Comparison of ENCODE assay signal across 8 cellular contexts in genomic region chr5:74865293-74865798, GRCh38. TPM values are rescaled to one million over a fixed set of nuclear protein-coding genes. Genes with fewer than 3 reads are reported as not detected.
DNase-seq lines count a peak whose midpoint lies in the region; ATAC-seq and TF ChIP-seq lines count a peak whose summit lies in the region.

No MANE protein-coding gene starts in this region.

- no peaks in the 10 kb centered on the region for H3K9me3 Mint-ChIP-seq in stimulated activated naive CD8-positive, alpha-beta T cell treated with anti-CD3 and anti-CD28 coated beads, Interleukin-15, Interleukin-2, amounts not matched to agents 100 ng/mL and 50 ng/mL, for 24 hours
- no peaks in the 10 kb centered on the region for H3K9me3 Mint-ChIP-seq in activated B cell treated with CpG ODN at 0.5 μM for 24 hours

- WGBS in right cardiac atrium: 15% methylated on average over 23 of the region's 23 CpGs

- no peaks in the 10 kb centered on the region for H3K36me3 Mint-ChIP-seq in stimulated activated naive CD8-positive, alpha-beta T cell treated with anti-CD3 and anti-CD28 coated beads, Interleukin-15, Interleukin-2, amounts not matched to agents 100 ng/mL and 50 ng/mL, for 24 hours (ENCODE audit: low read depth)
- H3K36me3 Mint-ChIP-seq in activated B cell treated with CpG ODN at 0.5 μM for 24 hours (ENCODE audit: low read depth): peaks cover 2% of the 10 kb centered on the region

- H3K9me3 ChIP-seq in right cardiac atrium (ENCODE audit: control insufficient read depth, low read length): no peaks in the 10 kb centered on the region

- peak overlapping the region; percentile 99 for H3K27ac Mint-ChIP-seq in stimulated activated naive CD8-positive, alpha-beta T cell treated with anti-CD3 and anti-CD28 coated beads, Interleukin-15, Interleukin-2, amounts not matched to agents 100 ng/mL and 50 ng/mL, for 24 hours
- peak overlapping the region; percentile 80 for H3K27ac Mint-ChIP-seq in activated B cell treated with CpG ODN at 0.5 μM for 24 hours

- H3K27me3 ChIP-seq in right cardiac atrium (ENCODE audit: control insufficient read depth, insufficient read depth): no peaks in the 10 kb centered on the region

- POLR2A ChIA-PET in activated B cell treated with CpG ODN at 0.5 μM for 24 hours (lab: Charles Lee): interaction anchor here (0.9 kb wide), 1 partner anchor 471 kb away, joined by 6 read pairs; the partner anchor contains the start of gene HMGCR

- DNase-seq in stimulated activated naive CD8-positive, alpha-beta T cell treated with anti-CD3 and anti-CD28 coated beads, Interleukin-15, Interleukin-2, amounts not matched to agents 100 U/mL and 50 U/mL, for 24 hours: no peak
- DNase-seq in activated B cell treated with CpG ODN at 0.5 μM for 24 hours (no peak), right cardiac atrium (no peak), NCI-H226 (no peak), amniotic stem cell (lab: John Stamatoyannopoulos, UW) (no peak)
- DNase-seq in stimulated activated naive CD4-positive, alpha-beta T cell treated with Interleukin-2 at 50 U/mL for 16 hours (lab: John Stamatoyannopoulos, UW): no peak

- H3K4me1 ChIP-seq in right cardiac atrium (ENCODE audit: control insufficient read depth, insufficient read depth, low read length): no peaks in the 10 kb centered on the region

- intact Hi-C loops in activated B cell treated with CpG ODN at 0.5 μM for 24 hours (cut with micrococcal nuclease): loop anchor here (10.0 kb wide), 1 partner anchor 1301 kb away; the partner anchor contains the start of genes ANKRA2 and UTP15
- intact Hi-C loops in right cardiac atrium (cut with DNase I): no loop called here

- H3K4me3 Mint-ChIP-seq in stimulated activated naive CD8-positive, alpha-beta T cell treated with anti-CD3 and anti-CD28 coated beads, Interleukin-15, Interleukin-2, amounts not matched to agents 100 ng/mL and 50 ng/mL, for 24 hours: peak overlapping the region; percentile 96
- peak overlapping the region; percentile 87 for H3K4me3 Mint-ChIP-seq in activated B cell treated with CpG ODN at 0.5 μM for 24 hours

- H3K27ac ChIP-seq in right cardiac atrium (ENCODE audit: low read length): no peak overlapping the region
- H3K27ac ChIP-seq in skin epidermis: peak overlapping the region in 8 of 21 experiments; percentile 39 to 85 (median 58)

- peaks cover 3% of the 10 kb centered on the region for H3K27me3 Mint-ChIP-seq in stimulated activated naive CD8-positive, alpha-beta T cell treated with anti-CD3 and anti-CD28 coated beads, Interleukin-15, Interleukin-2, amounts not matched to agents 100 ng/mL and 50 ng/mL, for 24 hours
- H3K27me3 Mint-ChIP-seq in activated B cell treated with CpG ODN at 0.5 μM for 24 hours: peaks cover 21% of the 10 kb centered on the region

- CTCF ChIA-PET in activated B cell treated with CpG ODN at 0.5 μM for 24 hours (lab: Charles Lee): no interaction called here

- no peak for TF ChIP-seq CTCF in activated B cell treated with CpG ODN at 0.5 μM for 24 hours (IDR thresholded peaks at IDR 0.05)

- ATAC-seq in stimulated activated naive CD8-positive, alpha-beta T cell treated with anti-CD3 and anti-CD28 coated beads, Interleukin-15, Interleukin-2, amounts not matched to agents 100 U/mL and 50 U/mL, for 24 hours: no peak
- ATAC-seq in activated B cell treated with CpG ODN at 0.5 μM for 24 hours (ENCODE audit: low read depth) (no peak), right cardiac atrium (no peak)

- H3K4me3 ChIP-seq in right cardiac atrium (ENCODE audit: low read length): peak overlapping the region; percentile 61
- H3K4me3 ChIP-seq in skin epidermis: peak overlapping the region; percentile 36 to 79 (median 59)

- peaks cover 30% of the 10 kb centered on the region for H3K4me1 Mint-ChIP-seq in stimulated activated naive CD8-positive, alpha-beta T cell treated with anti-CD3 and anti-CD28 coated beads, Interleukin-15, Interleukin-2, amounts not matched to agents 100 ng/mL and 50 ng/mL, for 24 hours (ENCODE audit: low read depth)
- H3K4me1 Mint-ChIP-seq in activated B cell treated with CpG ODN at 0.5 μM for 24 hours: peaks cover 17% of the 10 kb centered on the region

RNA-seq across cellular contexts. Expression of gene FAM169A, which starts 0.8 kb away (rescaled TPM):
- total RNA-seq in activated B cell treated with CpG ODN at 0.5 μM for 24 hours (8.2 TPM in 2 replicates), right cardiac atrium (1 to 10 TPM; 6.8 to 8.9 (median 7.8) TPM)
- 1.9 TPM for polyA plus RNA-seq in right cardiac atrium
